In genomic region chr12:65765436-65765813, GRCh38 we compare ENCODE assay signal across 16 cellular contexts. TPM values are rescaled to one million over a fixed set of nuclear protein-coding genes. Genes with fewer than 3 reads are reported as not detected.
DNase-seq lines count a peak whose midpoint lies in the region; ATAC-seq and TF ChIP-seq lines count a peak whose summit lies in the region.
"Had no signal": no experiment of that assay in that cellular context is flagged by ENCODE, and none has a peak within 500 bp of the region (broad histone marks: within the 10 kb centered on the region; RNA-seq: fewer than 3 reads in every experiment).

No MANE protein-coding gene starts in this region.

- ATAC-seq in HG02981 (IDR thresholded peaks at IDR 0.05; ENCODE audit: unreplicated experiment), result no peak
- no peak for ATAC-seq in HG02870 (IDR thresholded peaks at IDR 0.05; ENCODE audit: unreplicated experiment)
- ATAC-seq: HepG2 had no signal

- peak; percentile 25 for DNase-seq in AG08396 (ENCODE audit: low spot score)
- DNase-seq in M059J (ENCODE audit: low read depth), result peak; percentile 43
- DNase-seq in choroid plexus epithelial cell (ENCODE audit: low read depth), result peak; percentile 64
- peak; percentile 69 for DNase-seq in kidney tubule cell (ENCODE audit: low spot score)
- no peak for DNase-seq in T-helper 1 cell
- no peak for DNase-seq in dedifferentiated amniotic fluid mesenchymal stem cell (ENCODE audit: extremely low spot score)
- DNase-seq: activated CD4-positive, CD25-positive, alpha-beta regulatory T cell treated with anti-CD3 and anti-CD28 coated beads, Interleukin-2, amount 50 U/mL, for 72 hours; activated naive CD4-positive, alpha-beta T cell treated with anti-CD3 and anti-CD28 coated beads for 36 hours; AML-193; cerebellar nuclear complex; esophagus squamous epithelium; NCI-H1092 treated with DMSO at 0.1 percent for 48 hours; stimulated activated CD4-positive, alpha-beta T cell treated with anti-CD3 and anti-CD28 coated beads, Interleukin-12 subunit alpha, Interleukin-12 subunit beta, amount 100 ng/mL, for 4 hours had no signal

- TF ChIP-seq CTCF in choroid plexus epithelial cell (conservative IDR thresholded peaks at IDR 0.05; ENCODE audit: low read depth, low read length), result no peak

- no peak overlapping the region for H3K4me3 ChIP-seq in choroid plexus epithelial cell (ENCODE audit: low read depth, low read length)
- H3K4me3 ChIP-seq: esophagus squamous epithelium had no signal

RNA-seq across cellular contexts. Expression of gene HMGA2, which starts 58.9 kb away (rescaled TPM):
- total RNA-seq in M059J (2014; rRNA removed; shearing (Covaris generic)), result 7.3 and 8.2 TPM in 2 replicates
- total RNA-seq: activated naive CD4-positive, alpha-beta T cell treated with anti-CD3 and anti-CD28 coated beads for 36 hours had no signal

Comparison
In these comparisons a context has a peak if more than half of its experiments do, and no peak if none do; other contexts are left out.
1. DNase-seq: peak in AG08396 (single experiment), M059J (single experiment), choroid plexus epithelial cell (single experiment) and kidney tubule cell (single experiment); none in T-helper 1 cell (0 of 5) and dedifferentiated amniotic fluid mesenchymal stem cell (single experiment).